In the genomic region with DNA sequence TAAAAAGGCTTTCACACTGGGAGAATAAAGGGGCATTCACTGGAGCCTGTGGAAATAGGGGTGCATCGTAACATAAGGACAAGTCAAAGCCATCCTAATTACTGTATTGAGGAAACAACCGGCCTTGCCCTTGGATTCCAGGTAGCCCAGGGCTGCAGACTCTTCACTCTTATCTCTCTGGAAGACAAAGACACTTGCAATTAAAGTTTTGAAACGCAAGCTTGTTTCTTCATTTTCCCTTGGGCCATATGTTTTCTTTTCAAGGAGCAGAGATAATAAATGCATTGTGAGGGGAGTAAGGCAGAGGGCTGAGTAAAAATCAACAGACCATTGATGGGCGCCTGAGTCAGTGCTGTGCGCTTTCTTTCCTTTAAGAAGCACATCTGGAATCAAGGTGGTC, we compare ENCODE assay signal across 30 cellular contexts.
"Had no signal": no experiment of that assay in that cellular context is flagged by ENCODE, and none has a peak within 500 bp of the region (broad histone marks: within the 10 kb centered on the region; RNA-seq: fewer than 3 reads in every experiment).

No MANE protein-coding gene starts in this region.

- H3K36me3 Mint-ChIP-seq: neural progenitor cell had no signal

- H3K4me1 Mint-ChIP-seq: nephron had no signal

- H3K4me3 ChIP-seq: gastroesophageal sphincter, heart left ventricle, hepatocyte, left lung, neural progenitor cell, smooth muscle cell, suprapubic skin, transverse colon, upper lobe of right lung, uterus had no signal

- H3K27me3 ChIP-seq: neural progenitor cell, suprapubic skin, transverse colon, upper lobe of right lung, uterus had no signal

- ATAC-seq: esophagus mucosa; gastroesophageal sphincter; heart left ventricle; left cardiac atrium; left lung; naive thymus-derived CD4-positive, alpha-beta T cell; sciatic nerve; stimulated activated naive CD8-positive, alpha-beta T cell treated with anti-CD3 and anti-CD28 coated beads, Interleukin-15, amount 100 ng/mL, for 72 hours; upper lobe of right lung had no signal

- H3K9me3 Mint-ChIP-seq: dendritic cell treated with granulocyte-macrophage colony-stimulating factor and Interleukin-4, amounts not matched to agents 40 ng/mL and 50 ng/mL, for 4 days; endodermal cell; naive thymus-derived CD4-positive, alpha-beta T cell; nephron; neural progenitor cell; stimulated activated naive CD8-positive, alpha-beta T cell treated with anti-CD3 and anti-CD28 coated beads, Interleukin-15, amount 100 ng/mL, for 72 hours had no signal

- H3K9me3 ChIP-seq: gastroesophageal sphincter, heart left ventricle, left lung, suprapubic skin, transverse colon, upper lobe of right lung, uterus had no signal

- H3K27ac Mint-ChIP-seq: dendritic cell treated with granulocyte-macrophage colony-stimulating factor and Interleukin-4, amounts not matched to agents 40 ng/mL and 50 ng/mL, for 4 days; endodermal cell; naive thymus-derived CD4-positive, alpha-beta T cell; nephron; neural progenitor cell; progenitor cell of endocrine pancreas; stimulated activated naive CD8-positive, alpha-beta T cell treated with anti-CD3 and anti-CD28 coated beads, Interleukin-15, amount 100 ng/mL, for 72 hours had no signal

- H3K27ac ChIP-seq: epithelial cell of prostate, gastroesophageal sphincter, heart left ventricle, hepatocyte, left lung, neural progenitor cell, parathyroid adenoma, suprapubic skin, transverse colon, upper lobe of right lung, uterus had no signal

- H3K4me3 Mint-ChIP-seq: dendritic cell treated with granulocyte-macrophage colony-stimulating factor and Interleukin-4, amounts not matched to agents 40 ng/mL and 50 ng/mL, for 4 days; endodermal cell; naive thymus-derived CD4-positive, alpha-beta T cell; nephron; neural progenitor cell; stimulated activated naive CD8-positive, alpha-beta T cell treated with anti-CD3 and anti-CD28 coated beads, Interleukin-15, amount 100 ng/mL, for 72 hours had no signal

- DNase-seq: effector CD8-positive, alpha-beta T cell; endodermal cell; foreskin fibroblast; left cardiac atrium; left lung; mesendoderm; midbrain; naive thymus-derived CD4-positive, alpha-beta T cell; stimulated activated CD4-positive, alpha-beta T cell treated with anti-CD3 and anti-CD28 coated beads, Interleukin-12 subunit alpha, Interleukin-12 subunit beta, amount 100 ng/mL, for 4 hours; stimulated activated CD4-positive, alpha-beta T cell treated with anti-CD3 and anti-CD28 coated beads, Interleukin-1b, Interleukin-23, amount 100 ng/mL, for 48 hours; stimulated activated CD4-positive, alpha-beta T cell treated with anti-CD3 and anti-CD28 coated beads, Interleukin-4, amount 100 ng/mL, for 1 hour; stimulated activated CD8-positive, alpha-beta memory T cell treated with anti-CD3 and anti-CD28 coated beads, Interleukin-4, amount 100 ng/mL, for 48 hours; stimulated activated naive CD4-positive, alpha-beta T cell; stimulated activated naive CD8-positive, alpha-beta T cell treated with anti-CD3 and anti-CD28 coated beads, Interleukin-15, amount 100 ng/mL, for 72 hours; transverse colon; upper lobe of right lung; uterus had no signal

- H3K4me1 ChIP-seq: parathyroid adenoma, suprapubic skin, uterus had no signal

- H3K36me3 ChIP-seq: gastroesophageal sphincter, heart left ventricle, left lung, neural progenitor cell, suprapubic skin, transverse colon, upper lobe of right lung, uterus had no signal
